1 cellular context compared by ENCODE assay signal in genomic region chr12:132110677-132111076, GRCh38.
TF ChIP-seq lines count a peak whose summit lies in the region.

No MANE protein-coding gene starts in this region.

TF ChIP-seq in HepG2, 621 proteins besides CTCF, POLR2A, EP300 and RAD21:
- no peak for TF ChIP-seq XRCC5 (optimal IDR thresholded peaks at IDR 0.05; ENCODE audit: low read length)
- TF ChIP-seq ZNF329 (CRISPR knock-in tag; IDR thresholded peaks at IDR 0.05; ENCODE audit: low read depth): no peak
- TF ChIP-seq SYNCRIP (IDR thresholded peaks at IDR 0.05; ENCODE audit: insufficient read depth, low read depth, low read length): no peak
- TF ChIP-seq MLX (CRISPR knock-in tag; IDR thresholded peaks at IDR 0.05): no peak
- TF ChIP-seq, protein P1, sequence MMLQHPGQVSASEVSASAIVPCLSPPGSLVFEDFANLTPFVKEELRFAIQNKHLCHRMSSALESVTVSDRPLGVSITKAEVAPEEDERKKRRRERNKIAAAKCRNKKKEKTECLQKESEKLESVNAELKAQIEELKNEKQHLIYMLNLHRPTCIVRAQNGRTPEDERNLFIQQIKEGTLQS (CRISPR knock-in tag; IDR thresholded peaks at IDR 0.05): no peak
- no peak for TF ChIP-seq ZNF333 (CRISPR knock-in tag; IDR thresholded peaks at IDR 0.05; ENCODE audit: borderline replicate concordance)
- TF ChIP-seq ZNF710 (CRISPR knock-in tag; IDR thresholded peaks at IDR 0.05; ENCODE audit: borderline replicate concordance): no peak
- TF ChIP-seq CCAR2 (optimal IDR thresholded peaks at IDR 0.05; ENCODE audit: low read depth, low read length): no peak
- TF ChIP-seq NR2F6 (IDR thresholded peaks at IDR 0.05): no peak
- TF ChIP-seq NR2F6 (CRISPR knock-in tag; IDR thresholded peaks at IDR 0.05): no peak
- TF ChIP-seq ZNF703 (CRISPR knock-in tag; IDR thresholded peaks at IDR 0.05; ENCODE audit: borderline replicate concordance): no peak
- TF ChIP-seq SPEN (CRISPR knock-in tag; IDR thresholded peaks at IDR 0.05; ENCODE audit: low read depth): no peak
- no peak for TF ChIP-seq HIVEP1 (CRISPR knock-in tag; IDR thresholded peaks at IDR 0.05)
- no peak for TF ChIP-seq IRX3 (CRISPR knock-in tag; IDR thresholded peaks at IDR 0.05; ENCODE audit: borderline replicate concordance, low read depth)
- TF ChIP-seq ZNF629 (CRISPR knock-in tag; conservative IDR thresholded peaks at IDR 0.05): no peak
- TF ChIP-seq ZNF496 (CRISPR knock-in tag; IDR thresholded peaks at IDR 0.05; ENCODE audit: insufficient replicate concordance): no peak
- TF ChIP-seq ZFAT (CRISPR knock-in tag; conservative IDR thresholded peaks at IDR 0.05): no peak
- TF ChIP-seq TSC22D2 (CRISPR knock-in tag; IDR thresholded peaks at IDR 0.05; ENCODE audit: borderline replicate concordance): no peak
- no peak for TF ChIP-seq ZNF670 (CRISPR knock-in tag; IDR thresholded peaks at IDR 0.05; ENCODE audit: borderline replicate concordance)
- no peak for TF ChIP-seq CEBPB (IDR thresholded peaks at IDR 0.05; ENCODE audit: borderline replicate concordance, low read depth, low read length)
TF ChIP-seq in HepG2: peak in this region for 0.
